1 cellular context compared by ENCODE assay signal in the genomic region with DNA sequence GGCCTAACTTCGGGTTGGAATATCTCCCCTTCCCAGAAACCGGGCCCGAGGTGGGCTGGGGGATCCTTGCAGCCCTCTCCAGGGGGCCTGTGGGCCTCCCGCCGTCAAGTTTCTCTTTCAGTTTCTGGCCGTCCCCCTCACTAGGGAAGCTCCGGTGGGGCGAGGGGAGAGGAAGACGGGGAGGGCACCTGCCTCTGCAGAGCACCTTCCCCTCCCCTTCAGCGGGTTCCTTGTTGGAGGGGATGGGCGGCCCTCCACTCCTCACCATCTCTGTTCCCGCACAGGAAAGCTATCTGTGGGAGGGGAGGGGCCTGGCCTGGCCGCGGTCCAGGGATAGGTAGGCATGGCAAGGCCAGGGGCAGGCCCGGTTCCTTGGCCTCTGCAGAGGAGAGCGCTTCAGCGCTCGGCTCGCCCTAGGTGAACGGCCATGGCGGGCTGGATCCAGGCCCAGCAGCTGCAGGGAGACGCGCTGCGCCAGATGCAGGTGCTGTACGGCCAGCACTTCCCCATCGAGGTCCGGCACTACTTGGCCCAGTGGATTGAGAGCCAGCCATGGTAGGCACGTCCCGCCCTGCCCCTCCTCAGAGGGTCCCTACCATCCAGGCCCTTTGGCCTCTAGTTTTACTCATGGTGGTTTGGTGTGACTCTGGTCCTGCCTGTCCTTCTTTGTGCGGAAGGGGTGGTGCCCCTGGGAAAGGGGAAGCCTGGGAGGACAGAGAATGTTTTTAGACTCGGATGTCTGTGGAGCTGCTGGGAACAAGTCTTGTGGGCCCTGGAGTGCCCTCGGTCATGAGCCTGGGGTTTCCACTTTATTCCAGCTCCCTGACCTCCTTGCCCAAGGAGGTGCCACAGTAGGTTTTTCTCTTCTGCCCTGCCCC.
A peak's percentile ranks its signal among the peaks of the same experiment; 100 is the strongest.
TF ChIP-seq lines count a peak whose summit lies in the region.

No MANE protein-coding gene starts in this region.

TF ChIP-seq in WTC11, 78 proteins besides CTCF, POLR2A, EP300 and RAD21 (continued from another document):
- TF ChIP-seq AFF4 (CRISPR knock-in tag; IDR thresholded peaks at IDR 0.05; ENCODE audit: borderline replicate concordance) (0 out of 2 replicates have a peak, but pooled peaks have one; percentile 35), E2F5 (CRISPR knock-in tag; IDR thresholded peaks at IDR 0.05) (0 out of 2 replicates have a peak, but pooled peaks have one; percentile 5), NFATC4 (CRISPR knock-in tag; IDR thresholded peaks at IDR 0.05) (no peak), ZNF138 (CRISPR knock-in tag; conservative IDR thresholded peaks at IDR 0.05) (no peak), CREM (CRISPR knock-in tag; IDR thresholded peaks at IDR 0.05) (no peak)
- TF ChIP-seq, protein P1, sequence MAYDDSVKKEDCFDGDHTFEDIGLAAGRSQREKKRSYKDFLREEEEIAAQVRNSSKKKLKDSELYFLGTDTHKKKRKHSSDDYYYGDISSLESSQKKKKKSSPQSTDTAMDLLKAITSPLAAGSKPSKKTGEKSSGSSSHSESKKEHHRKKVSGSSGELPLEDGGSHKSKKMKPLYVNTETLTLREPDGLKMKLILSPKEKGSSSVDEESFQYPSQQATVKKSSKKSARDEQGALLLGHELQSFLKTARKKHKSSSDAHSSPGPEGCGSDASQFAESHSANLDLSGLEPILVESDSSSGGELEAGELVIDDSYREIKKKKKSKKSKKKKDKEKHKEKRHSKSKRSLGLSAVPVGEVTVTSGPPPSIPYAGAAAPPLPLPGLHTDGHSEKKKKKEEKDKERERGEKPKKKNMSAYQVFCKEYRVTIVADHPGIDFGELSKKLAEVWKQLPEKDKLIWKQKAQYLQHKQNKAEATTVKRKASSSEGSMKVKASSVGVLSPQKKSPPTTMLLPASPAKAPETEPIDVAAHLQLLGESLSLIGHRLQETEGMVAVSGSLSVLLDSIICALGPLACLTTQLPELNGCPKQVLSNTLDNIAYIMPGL (CRISPR knock-in tag; IDR thresholded peaks at IDR 0.05): no peak
